ENCODE assay signal across 24 cellular contexts in the genomic region with DNA sequence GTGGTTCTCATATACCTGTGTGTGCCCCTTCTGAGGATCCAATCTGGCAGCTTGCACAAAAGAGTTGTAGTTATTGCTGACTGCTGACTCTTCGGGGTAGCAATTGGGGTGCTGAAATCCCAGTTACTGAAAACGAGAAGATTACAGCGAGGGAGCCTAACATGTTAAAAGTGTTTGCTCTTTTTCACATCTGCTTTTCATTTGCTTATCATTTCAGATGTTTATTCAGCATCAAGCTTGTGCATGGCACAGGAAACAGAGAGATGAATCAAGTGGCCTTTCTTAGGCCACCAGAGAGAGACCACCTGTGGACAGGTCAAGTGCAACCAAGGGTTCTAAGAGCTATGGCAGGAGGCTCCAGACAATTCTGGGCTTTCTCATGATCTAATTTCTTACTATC.
"Had no signal": no experiment of that assay in that cellular context is flagged by ENCODE, and none has a peak within 500 bp of the region (broad histone marks: within the 10 kb centered on the region; RNA-seq: fewer than 3 reads in every experiment).

No MANE protein-coding gene starts in this region.

- H2AFZ ChIP-seq: PC-9 had no signal

- H3K4me2 ChIP-seq: PC-9 had no signal

- ATAC-seq: activated T-cell treated with anti-CD3 and anti-CD28 coated beads, Interleukin-2, amount 50 U/mL, for 72 hours; T-cell had no signal

- H3K27me3 ChIP-seq: brain microvascular endothelial cell, cardiac muscle cell had no signal

- H3K4me3 ChIP-seq: cardiac muscle cell, PC-9 had no signal

- H3K36me3 ChIP-seq: brain microvascular endothelial cell, cardiac muscle cell had no signal

- DNase-seq: activated CD4-positive, alpha-beta memory T cell treated with anti-CD3 and anti-CD28 coated beads, Interleukin-2, amount 10 ng/mL, durations not matched to agents 7 days and 5 days; activated CD4-positive, alpha-beta T cell treated with anti-CD3 and anti-CD28 coated beads, Interleukin-2, amount 10 ng/mL, durations not matched to agents 7 days and 5 days; activated CD4-positive, CD25-positive, alpha-beta regulatory T cell; activated gamma-delta T cell treated with Interleukin-2 at 50 U/mL for 16 hours; activated naive CD4-positive, alpha-beta T cell treated with anti-CD3 and anti-CD28 coated beads, Interleukin-2, amount 10 ng/mL, durations not matched to agents 7 days and 5 days; activated naive CD8-positive, alpha-beta T cell treated with anti-CD3 and anti-CD28 coated beads for 36 hours; activated T-cell treated with anti-CD3 and anti-CD28 coated beads for 4 hours; activated T-cell treated with anti-CD3 and anti-CD28 coated beads, Interleukin-2, amount 50 U/mL, for 72 hours; brain microvascular endothelial cell; Kasumi-1; NCI-H146; NCI-H1930; NCI-H2171; NCI-H2227 treated with DMSO at 0.1 percent for 48 hours; NCI-H526; NCI-H774; NK-92 treated with Interleukin-12 subunit alpha and Interleukin-12 subunit beta, amount 100 ng/mL, for 24 hours; PC-9; SHP77 treated with DMSO at 0.1 percent for 48 hours; T-cell; T-helper 2 cell; T1000 had no signal

- H3K27ac ChIP-seq: brain microvascular endothelial cell, cardiac muscle cell, PC-9, VCaP had no signal
